ENCODE assay signal across 31 cellular contexts in genomic region chr4:24952667-24953066, GRCh38.
"Had no signal": no experiment of that assay in that cellular context is flagged by ENCODE, and none has a peak within 500 bp of the region (broad histone marks: within the 10 kb centered on the region; RNA-seq: fewer than 3 reads in every experiment).

No MANE protein-coding gene starts in this region.

- H3K4me1 Mint-ChIP-seq: T-cell had no signal

- DNase-seq: Kasumi-1, MG63, MV-4-11, NCI-H1092, NCI-H1105, NCI-H1417 treated with DMSO at 0.1 percent for 48 hours, NCI-H1436 treated with DMSO at 0.1 percent for 48 hours, NCI-H1694 treated with DMSO at 0.1 percent for 48 hours, NCI-H187 treated with DMSO at 0.1 percent for 48 hours, NCI-H2029 treated with DMSO at 0.1 percent for 48 hours, NCI-H2081 treated with DMSO at 0.1 percent for 48 hours, NCI-H2107, NCI-H2171, NCI-H226, NCI-H446 treated with DMSO at 0.1 percent for 48 hours, NCI-H510A, NCI-H524, NCI-H526, NCI-H69, NCI-H748 treated with DMSO at 0.1 percent for 48 hours, NCI-H82, PC-9, SHP77, SIG-M5, SJCRH30, T-cell had no signal

- H3K27ac Mint-ChIP-seq: T-cell had no signal

- H3K4me1 ChIP-seq: SJCRH30 had no signal

- H3K36me3 Mint-ChIP-seq: T-cell had no signal

- H2AFZ ChIP-seq: PC-9 had no signal

- H3K27me3 ChIP-seq: MG63 had no signal

- H3K4me3 Mint-ChIP-seq: T-cell had no signal

- H3K36me3 ChIP-seq: MG63, SJCRH30 had no signal

- ATAC-seq: Panc1, Right ventricle myocardium inferior, SK-N-SH treated with all-trans-retinoic acid at 6 μM for 48 hours, T-cell had no signal

- H3K9me3 ChIP-seq: MG63, SJCRH30 had no signal

- H3K4me3 ChIP-seq: MG63, PC-9, SJCRH30, SK-N-MC had no signal

- H3K4me2 ChIP-seq: PC-9 had no signal

- H3K27ac ChIP-seq: PC-9, RWPE1, SJCRH30, SK-N-MC had no signal
